ENCODE assay signal across 8 cellular contexts in genomic region chr6:137823826-137824501, GRCh38. TPM values are rescaled to one million over a fixed set of nuclear protein-coding genes. Genes with fewer than 3 reads are reported as not detected.
DNase-seq lines count a peak whose midpoint lies in the region; ATAC-seq and TF ChIP-seq lines count a peak whose summit lies in the region.

No MANE protein-coding gene starts in this region.

- 8 to 12% methylated on average over 6 to 7 of the region's 10 CpGs for WGBS in gastroesophageal sphincter (ENCODE audit: low coverage in 1 of 2), 2 donors

- H3K27me3 Mint-ChIP-seq in Caco-2 (ENCODE audit: insufficient read depth, unreplicated experiment): no peaks in the 10 kb centered on the region

- no TSS peak for BruUV-seq in Caco-2 (replicated peaks; lab: Mats Ljungman, UMichigan)

- no peak overlapping the region for H3K4me3 ChIP-seq in Caco-2 (ENCODE audit: low read depth, low read length)
- no peak overlapping the region for H3K4me3 ChIP-seq in gastroesophageal sphincter
- no peak overlapping the region for H3K4me3 ChIP-seq in skin epidermis

- H3K36me3 Mint-ChIP-seq in Caco-2 (ENCODE audit: insufficient read depth, unreplicated experiment): no peaks in the 10 kb centered on the region

- TF ChIP-seq CTCF in Caco-2 (IDR thresholded peaks at IDR 0.05; ENCODE audit: insufficient read depth in 1 of 2, low read depth in 1 of 2, low read length in 1 of 2, severe bottlenecking in 1 of 2, unreplicated experiment in 1 of 2) (no peak), gastroesophageal sphincter (IDR thresholded peaks at IDR 0.05) (no peak)

- CTCF ChIA-PET in Caco-2 (lab: Charles Lee): no interaction called here

- intact Hi-C loops in Caco-2 (cut with micrococcal nuclease; ENCODE audit: unreplicated experiment): no loop called here

- H3K27ac ChIP-seq in gastroesophageal sphincter (peak overlapping the region; percentile 58 to 84 (median 79)), skin epidermis (peak overlapping the region in 19 of 21 experiments; percentile 8 to 84 (median 62))

- TF ChIP-seq POLR2A in gastroesophageal sphincter (IDR thresholded peaks at IDR 0.05): no peak

- H3K9me3 ChIP-seq in Caco-2 (no peaks in the 10 kb centered on the region), gastroesophageal sphincter (no peaks in the 10 kb centered on the region)

- no peak for DNase-seq in Caco-2
- peak; percentile 93 for DNase-seq in NCI-H748 (lab: John Stamatoyannopoulos, UW; ENCODE audit: unreplicated experiment)
- peak; percentile 48 to 60 for DNase-seq in activated T-helper 1 cell treated with anti-CD3 and anti-CD28 coated beads, Interleukin-2, amount 50 U/mL, for 16 hours (ENCODE audit: low read depth in 1 of 2, low spot score in 1 of 2)

- no peaks in the 10 kb centered on the region for H3K9me3 Mint-ChIP-seq in Caco-2 (ENCODE audit: unreplicated experiment)

- no peaks in the 10 kb centered on the region for H3K27me3 ChIP-seq in Caco-2 (replicated peaks; ENCODE audit: control insufficient read depth, insufficient read depth, low read length)
- H3K27me3 ChIP-seq in gastroesophageal sphincter: no peaks in the 10 kb centered on the region

- peaks cover 7% of the 10 kb centered on the region for H3K4me1 Mint-ChIP-seq in Caco-2 (ENCODE audit: low read depth, unreplicated experiment)

- no peak overlapping the region for H3K4me3 Mint-ChIP-seq in Caco-2 (ENCODE audit: unreplicated experiment)

- POLR2A ChIA-PET in Caco-2 (lab: Charles Lee): interaction anchor here (0.5 to 0.6 kb wide), 2 partner anchors 24 to 99 kb away, joined by 4 to 5 read pairs; no protein-coding TSS in a partner anchor

- H3K27ac Mint-ChIP-seq in Caco-2 (ENCODE audit: unreplicated experiment): peak overlapping the region; percentile 24

- peak; percentile 29 for TF ChIP-seq EP300 in gastroesophageal sphincter (IDR thresholded peaks at IDR 0.05)

- ATAC-seq in gastroesophageal sphincter (peak; percentile 88), GM18868 (IDR thresholded peaks at IDR 0.05; ENCODE audit: unreplicated experiment) (no peak), HG03571 (IDR thresholded peaks at IDR 0.05; ENCODE audit: unreplicated experiment) (no peak), HG03139 (IDR thresholded peaks at IDR 0.05; ENCODE audit: unreplicated experiment) (no peak)

- no peaks in the 10 kb centered on the region for H3K4me1 ChIP-seq in Caco-2
- peaks cover 0 to 42% (median 5%) of the 10 kb centered on the region in 3 donors for H3K4me1 ChIP-seq in gastroesophageal sphincter

- H3K36me3 ChIP-seq in Caco-2 (ENCODE audit: control insufficient read depth, insufficient read depth, low read length) (no peaks in the 10 kb centered on the region), gastroesophageal sphincter (no peaks in the 10 kb centered on the region)

RNA-seq across cellular contexts. Expression of gene TNFAIP3, which starts 43.1 kb away (rescaled TPM):
- total RNA-seq in Caco-2 (2022) (45.7 and 50.4 TPM in 2 replicates), gastroesophageal sphincter (10 to 100 TPM; 11.2 to 40.7 (median 18.3) TPM)

Comparison
In these comparisons a context has a peak if more than half of its experiments do, and no peak if none do; other contexts are left out.
1. DNase-seq: peak in NCI-H748 (single experiment) and activated T-helper 1 cell treated with anti-CD3 and anti-CD28 coated beads, Interleukin-2, amount 50 U/mL, for 16 hours (2 of 2); none in Caco-2 (0 of 2).